ENCODE assay signal across 8 cellular contexts in genomic region chr14:57189070-57189469, GRCh38.
DNase-seq lines count a peak whose midpoint lies in the region; ATAC-seq and TF ChIP-seq lines count a peak whose summit lies in the region.

No MANE protein-coding gene starts in this region.

- peaks cover 7% of the 10 kb centered on the region for H3K27me3 ChIP-seq in Panc1 (ENCODE audit: control insufficient read depth, insufficient read depth, low read length)

- H3K27ac ChIP-seq in Panc1 (ENCODE audit: low read length), result no peak overlapping the region

- ATAC-seq in Panc1, result no peak
- ATAC-seq in GM18517 (IDR thresholded peaks at IDR 0.05; ENCODE audit: unreplicated experiment), result no peak
- no peak for ATAC-seq in mucosa of descending colon

- TF ChIP-seq CTCF in Panc1 (IDR thresholded peaks at IDR 0.05), result peak; percentile 34; the same call in 1 of the 2 replicates
- TF ChIP-seq CTCF in mucosa of descending colon (IDR thresholded peaks at IDR 0.05), result no peak

- intact Hi-C loops in Panc1 (cut with micrococcal nuclease; ENCODE audit: unreplicated experiment) (loop anchor here (5.0 kb wide), 2 partner anchors 122 to 532 kb away; no protein-coding TSS in a partner anchor), mucosa of descending colon (cut with DNase I, micrococcal nuclease) (loop anchor here in 1 of 2 donors (10.0 kb wide), 1 partner anchor 694 kb away; no protein-coding TSS in a partner anchor)

- H3K36me3 ChIP-seq in Panc1 (ENCODE audit: control insufficient read depth, insufficient read depth, low read length), result no peaks in the 10 kb centered on the region
- H3K36me3 ChIP-seq in mucosa of descending colon (ENCODE audit: low read depth), result no peaks in the 10 kb centered on the region

- DNase-seq in COR-L47 (lab: John Stamatoyannopoulos, UW) (peak; percentile 40), M059J (ENCODE audit: low read depth) (peak; percentile 17), Panc1 (ENCODE audit: low read depth, low spot score) (no peak), iPS-NIHi11 (ENCODE audit: low spot score) (peak; percentile 25), germinal center (ENCODE audit: low spot score) (no peak), activated T-cell treated with anti-CD3 and anti-CD28 coated beads for 4 hours (no peak), mucosa of descending colon (no peak)

- no TSS peak for BruUV-seq in Panc1 (replicated peaks; lab: Mats Ljungman, UMichigan)

- POLR2A ChIA-PET in Panc1 (lab: Charles Lee), result no interaction called here

- H3K4me3 ChIP-seq in Panc1 (ENCODE audit: low read depth in 2 of 2, low read length in 2 of 2) (no peak overlapping the region), mucosa of descending colon (no peak overlapping the region)

- H3K9me3 ChIP-seq in Panc1 (ENCODE audit: control insufficient read depth, insufficient read depth, low read depth, low read length), result no peaks in the 10 kb centered on the region
- no peaks in the 10 kb centered on the region for H3K9me3 ChIP-seq in mucosa of descending colon

- in situ Hi-C loops in Panc1 (cut with HindIII; ENCODE audit: low pct_unique_long_range_greater_than_20kb, low sequenced_read_pairs), result no loop called here

- H3K4me1 ChIP-seq in Panc1 (ENCODE audit: control insufficient read depth, insufficient read depth, low read length) (no peaks in the 10 kb centered on the region), mucosa of descending colon (ENCODE audit: low read depth) (no peaks in the 10 kb centered on the region)

- CTCF ChIA-PET in Panc1 (lab: Charles Lee), result no interaction called here

Comparison
In these comparisons a context has a peak if more than half of its experiments do, and no peak if none do; other contexts are left out.
1. DNase-seq: peak in COR-L47 (single experiment), M059J (single experiment) and iPS-NIHi11 (single experiment); none in Panc1 (single experiment), germinal center (single experiment), activated T-cell treated with anti-CD3 and anti-CD28 coated beads for 4 hours (single experiment) and mucosa of descending colon (0 of 3).